ENCODE assay signal across 1 cellular context in the genomic region with DNA sequence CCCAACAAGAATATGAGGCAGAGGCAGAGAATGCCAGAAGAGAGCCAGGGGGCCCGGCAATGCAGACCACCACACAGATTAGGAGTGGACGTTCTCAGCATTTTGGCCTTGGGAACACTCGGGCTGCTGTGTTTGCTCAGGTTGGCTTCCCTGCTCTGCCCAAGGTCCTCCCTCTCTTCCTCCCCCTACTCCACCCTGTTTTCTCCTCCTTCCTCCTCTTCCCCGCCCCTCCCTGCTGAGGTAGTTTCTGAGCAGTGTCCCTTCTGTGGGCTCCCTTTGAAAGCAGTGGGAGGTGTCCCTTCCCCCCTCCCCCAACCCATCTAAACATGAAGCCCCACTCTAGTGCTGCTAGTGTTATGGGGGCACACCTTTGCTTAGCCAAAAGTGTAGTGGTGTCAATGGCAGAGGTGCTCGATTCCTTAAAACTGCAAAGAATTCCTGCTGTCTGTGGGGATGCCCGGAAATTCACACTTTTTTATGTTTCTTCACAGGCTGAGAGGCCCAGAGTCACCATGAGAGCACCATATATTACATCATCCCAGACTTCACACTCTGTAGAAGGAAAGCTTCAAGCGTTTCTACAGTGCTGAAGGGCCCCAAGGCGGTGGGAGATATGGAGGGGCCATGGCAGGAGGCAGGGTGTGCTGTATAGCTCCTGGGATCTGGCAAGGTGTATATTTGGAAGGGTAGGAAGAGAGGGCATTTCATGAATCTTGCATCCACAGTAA.
TF ChIP-seq lines count a peak whose summit lies in the region.

Gene HHIPL2, minus strand, starts transcription at position 161 of the 728 bp plus-strand sequence. Its CDS starts 60 bp downstream, at position 101.

TF ChIP-seq in SK-N-SH, 30 proteins besides CTCF, POLR2A, EP300 and RAD21 (continued from another document):
- TF ChIP-seq YY1 (IDR thresholded peaks at IDR 0.05; ENCODE audit: low read depth) (no peak), RCOR1 (IDR thresholded peaks at IDR 0.05; ENCODE audit: low read length) (no peak), PBX3 (IDR thresholded peaks at IDR 0.05) (no peak), NRF1 (IDR thresholded peaks at IDR 0.05; ENCODE audit: low read depth, low read length) (no peak), RXRA (IDR thresholded peaks at IDR 0.05; ENCODE audit: borderline replicate concordance, low read depth) (no peak), NFIC (IDR thresholded peaks at IDR 0.05; ENCODE audit: borderline replicate concordance) (no peak), ELF1 (IDR thresholded peaks at IDR 0.05) (no peak), USF2 (IDR thresholded peaks at IDR 0.05; ENCODE audit: borderline replicate concordance, low read depth, low read length) (no peak), SIN3A (IDR thresholded peaks at IDR 0.05; ENCODE audit: borderline replicate concordance, low read depth, low read length) (no peak), FOXM1 (IDR thresholded peaks at IDR 0.05; ENCODE audit: low read depth) (no peak), CHD2 (IDR thresholded peaks at IDR 0.05; ENCODE audit: low read length, partially characterized antibody) (no peak), GATA2 (CRISPR knock-in tag; IDR thresholded peaks at IDR 0.05) (no peak), ZBTB33 (IDR thresholded peaks at IDR 0.05; ENCODE audit: borderline replicate concordance, low read depth) (no peak)
- TF ChIP-seq, protein P1, sequence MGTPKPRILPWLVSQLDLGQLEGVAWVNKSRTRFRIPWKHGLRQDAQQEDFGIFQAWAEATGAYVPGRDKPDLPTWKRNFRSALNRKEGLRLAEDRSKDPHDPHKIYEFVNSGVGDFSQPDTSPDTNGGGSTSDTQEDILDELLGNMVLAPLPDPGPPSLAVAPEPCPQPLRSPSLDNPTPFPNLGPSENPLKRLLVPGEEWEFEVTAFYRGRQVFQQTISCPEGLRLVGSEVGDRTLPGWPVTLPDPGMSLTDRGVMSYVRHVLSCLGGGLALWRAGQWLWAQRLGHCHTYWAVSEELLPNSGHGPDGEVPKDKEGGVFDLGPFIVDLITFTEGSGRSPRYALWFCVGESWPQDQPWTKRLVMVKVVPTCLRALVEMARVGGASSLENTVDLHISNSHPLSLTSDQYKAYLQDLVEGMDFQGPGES (IDR thresholded peaks at IDR 0.05; ENCODE audit: low read depth, low read length): no peak
